ENCODE assay signal across 24 cellular contexts in genomic region chr9:124128568-124128967, GRCh38.
"Had no signal": no experiment of that assay in that cellular context is flagged by ENCODE, and none has a peak within 500 bp of the region (broad histone marks: within the 10 kb centered on the region; RNA-seq: fewer than 3 reads in every experiment).

No MANE protein-coding gene starts in this region.

- H3K4me1 ChIP-seq: body of pancreas, transverse colon, uterus had no signal

- H3K27ac Mint-ChIP-seq: activated CD8-positive, alpha-beta T cell treated with anti-CD3 and anti-CD28 coated beads, Interleukin-2, amount 10 ng/mL, durations not matched to agents 7 days and 5 days; activated naive CD4-positive, alpha-beta T cell treated with anti-CD3 and anti-CD28 coated beads, Interleukin-2, amount 50 U/mL, for 24 hours; memory B cell had no signal

- H3K27me3 Mint-ChIP-seq: activated naive CD4-positive, alpha-beta T cell treated with anti-CD3 and anti-CD28 coated beads, Interleukin-2, amount 50 U/mL, for 24 hours; memory B cell; stimulated activated naive B cell treated with anti-CD40 and anti-IgM and Interleukin-4, amounts not matched to agents 10 μg/mL and 1 μg/mL and 100 μg/mL, for 72 hours had no signal

- FAIRE-seq: endometrium, keratinocyte, TTC549 had no signal

- H3K4me3 Mint-ChIP-seq: activated CD8-positive, alpha-beta T cell treated with anti-CD3 and anti-CD28 coated beads, Interleukin-2, amount 10 ng/mL, durations not matched to agents 7 days and 5 days; activated naive CD4-positive, alpha-beta T cell treated with anti-CD3 and anti-CD28 coated beads, Interleukin-2, amount 50 U/mL, for 24 hours; memory B cell; stimulated activated naive B cell treated with anti-CD40 and anti-IgM and Interleukin-4, amounts not matched to agents 10 μg/mL and 1 μg/mL and 100 μg/mL, for 72 hours had no signal

- H3K36me3 Mint-ChIP-seq: activated naive CD4-positive, alpha-beta T cell treated with anti-CD3 and anti-CD28 coated beads, Interleukin-2, amount 50 U/mL, for 24 hours; memory B cell; stimulated activated naive B cell treated with anti-CD40 and anti-IgM and Interleukin-4, amounts not matched to agents 10 μg/mL and 1 μg/mL and 100 μg/mL, for 72 hours had no signal

- H3K36me3 ChIP-seq: cardiac muscle cell, heart left ventricle, transverse colon, uterus, WERI-Rb-1 had no signal

- DNase-seq: activated CD4-positive, alpha-beta T cell treated with anti-CD3 and anti-CD28 coated beads, Interleukin-2, amount 50 U/mL, for 1 hour; activated CD4-positive, CD25-positive, alpha-beta regulatory T cell treated with anti-CD3 and anti-CD28 coated beads, Interleukin-2, amount 50 U/mL, for 72 hours; activated CD8-positive, alpha-beta T cell treated with anti-CD3 and anti-CD28 coated beads, Interleukin-2, amount 10 ng/mL, durations not matched to agents 7 days and 5 days; activated gamma-delta T cell treated with Interleukin-2 at 50 U/mL for 16 hours; activated T-cell treated with anti-CD3 and anti-CD28 coated beads, Interleukin-2, amount 50 U/mL, for 1 hour; anterior cingulate cortex; body of pancreas; heart left ventricle; left colon; mucosa of descending colon; nucleus accumbens; stimulated activated CD4-positive, alpha-beta T cell treated with anti-CD3 and anti-CD28 coated beads, Interleukin-15, amount 100 ng/mL, for 24 hours; stimulated activated naive B cell treated with anti-CD40 and anti-IgM and Interleukin-4, amounts not matched to agents 10 μg/mL and 1 μg/mL and 100 μg/mL, for 72 hours; transverse colon; uterus; WERI-Rb-1 had no signal

- H3K27me3 ChIP-seq: body of pancreas, cardiac muscle cell, transverse colon, uterus had no signal

- H3K4me3 ChIP-seq: body of pancreas, cardiac muscle cell, heart left ventricle, mucosa of descending colon, smooth muscle cell, transverse colon, uterus had no signal

- H3K27ac ChIP-seq: body of pancreas, cardiac muscle cell, heart left ventricle, transverse colon, uterus, WERI-Rb-1 had no signal

- H3K9me3 ChIP-seq: body of pancreas, heart left ventricle, mucosa of descending colon, transverse colon, uterus had no signal

- ATAC-seq: activated CD8-positive, alpha-beta T cell treated with anti-CD3 and anti-CD28 coated beads, Interleukin-2, amount 10 ng/mL, durations not matched to agents 7 days and 5 days; body of pancreas; heart left ventricle; left colon; mucosa of descending colon; sciatic nerve; stimulated activated naive B cell treated with anti-CD40 and anti-IgM and Interleukin-4, amounts not matched to agents 10 μg/mL and 1 μg/mL and 100 μg/mL, for 72 hours had no signal

- H3K4me2 ChIP-seq: smooth muscle cell had no signal

- H3K4me1 Mint-ChIP-seq: activated naive CD4-positive, alpha-beta T cell treated with anti-CD3 and anti-CD28 coated beads, Interleukin-2, amount 50 U/mL, for 24 hours had no signal

- H3K9me3 Mint-ChIP-seq: activated naive CD4-positive, alpha-beta T cell treated with anti-CD3 and anti-CD28 coated beads, Interleukin-2, amount 50 U/mL, for 24 hours; memory B cell; stimulated activated naive B cell treated with anti-CD40 and anti-IgM and Interleukin-4, amounts not matched to agents 10 μg/mL and 1 μg/mL and 100 μg/mL, for 72 hours had no signal
